ENCODE assay signal across 5 cellular contexts in the genomic region with DNA sequence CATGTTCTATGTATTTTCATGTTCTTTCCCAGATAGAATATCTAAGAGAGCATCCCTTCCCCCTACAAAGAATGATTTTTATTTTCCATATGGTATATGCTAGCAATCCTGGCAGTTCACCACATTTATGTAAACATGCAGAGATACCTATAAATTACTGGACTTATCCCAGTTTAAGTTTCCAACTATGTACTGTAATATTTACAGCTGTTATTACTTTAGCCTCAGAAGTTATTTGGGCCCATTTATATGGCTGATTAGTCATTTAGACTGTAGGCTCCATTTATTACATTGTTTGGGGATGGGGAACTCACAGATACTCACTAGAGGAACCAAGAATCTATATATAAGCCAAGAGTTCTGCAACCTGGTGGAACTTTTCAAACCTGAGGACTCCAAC.
"Had no signal": no experiment of that assay in that cellular context is flagged by ENCODE, and none has a peak within 500 bp of the region (broad histone marks: within the 10 kb centered on the region; RNA-seq: fewer than 3 reads in every experiment).

No MANE protein-coding gene starts in this region.

- H2AFZ ChIP-seq: GM23248 had no signal

- DNase-seq: GM23248, GOT3, HFFc6 had no signal

- H3K9me3 ChIP-seq: HAP-1 had no signal

- H3K4me3 ChIP-seq: GM23248, HAP-1 had no signal

- H3K36me3 ChIP-seq: HAP-1 had no signal

- ATAC-seq: HCT116 had no signal

- H3K27ac ChIP-seq: GM23248 had no signal
